ENCODE assay signal across 16 cellular contexts in the genomic region with DNA sequence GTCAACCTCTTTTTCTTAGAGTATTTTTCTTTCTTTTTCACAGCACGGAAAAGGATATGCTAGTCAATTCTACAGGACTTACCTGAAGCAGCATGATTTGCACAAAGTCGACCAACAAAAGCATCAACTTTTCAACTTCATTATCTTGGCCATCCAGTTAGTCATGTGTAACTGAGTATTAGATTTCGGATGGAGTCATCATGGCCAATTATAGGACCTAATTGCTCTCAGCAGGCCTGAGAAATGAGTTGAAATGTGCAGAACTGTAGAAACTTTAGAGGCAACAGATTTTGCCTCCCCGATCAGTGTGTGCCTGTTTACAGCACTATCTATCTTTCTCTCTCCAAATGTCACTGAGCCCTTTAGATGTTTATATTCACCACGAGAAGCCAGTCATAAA. TPM values are rescaled to one million over a fixed set of nuclear protein-coding genes. Genes with fewer than 3 reads are reported as not detected.
"Had no signal": no experiment of that assay in that cellular context is flagged by ENCODE, and none has a peak within 500 bp of the region (broad histone marks: within the 10 kb centered on the region; RNA-seq: fewer than 3 reads in every experiment).

No MANE protein-coding gene starts in this region.

- ATAC-seq: effector memory CD8-positive, alpha-beta T cell; left lobe of liver; upper lobe of right lung had no signal

- H3K36me3 ChIP-seq: breast epithelium, stomach, thoracic aorta, upper lobe of right lung had no signal

- H3K27ac ChIP-seq: breast epithelium, stomach, thoracic aorta, upper lobe of right lung had no signal

- DNase-seq: activated CD4-positive, CD25-positive, alpha-beta regulatory T cell treated with anti-CD3 and anti-CD28 coated beads, Interleukin-2, amount 50 U/mL, for 72 hours; activated naive CD8-positive, alpha-beta T cell treated with anti-CD3 and anti-CD28 coated beads, Interleukin-2, amount 10 ng/mL, durations not matched to agents 7 days and 5 days; cerebellar nuclear complex; effector memory CD8-positive, alpha-beta T cell; islet precursor cell; naive B cell; stimulated activated CD4-positive, alpha-beta T cell treated with anti-CD3 and anti-CD28 coated beads, Interleukin-12 subunit alpha, Interleukin-12 subunit beta, amount 100 ng/mL, for 4 hours; stimulated activated CD4-positive, alpha-beta T cell treated with anti-CD3 and anti-CD28 coated beads, Interleukin-2, amount 100 ng/mL, for 24 hours; stomach; upper lobe of right lung had no signal

- H3K4me1 ChIP-seq: breast epithelium, stomach, upper lobe of right lung had no signal

- H3K9me3 ChIP-seq: ascending aorta, breast epithelium, thoracic aorta, upper lobe of right lung had no signal

- H3K4me3 ChIP-seq: ascending aorta, breast epithelium, stomach, thoracic aorta, upper lobe of right lung had no signal

- H3K27me3 ChIP-seq: ascending aorta, breast epithelium, stomach, upper lobe of right lung had no signal

RNA-seq across cellular contexts. Expression of a gene that starts 41.0 kb away (rescaled TPM):
- total RNA-seq: activated CD8-positive, alpha-beta memory T cell treated with anti-CD3 and anti-CD28 coated beads for 36 hours; activated naive CD8-positive, alpha-beta T cell treated with anti-CD3 and anti-CD28 coated beads, Interleukin-2, amount 10 ng/mL, durations not matched to agents 7 days and 5 days; activated T-helper 1 cell treated with anti-CD3 and anti-CD28 coated beads, Interleukin-12 subunit alpha, Interleukin-12 subunit beta, Interleukin-2, Interleukin-4 antibody, amounts not matched to agents 30 ng/mL and 10 ng/mL and 1 ng/mL, durations not matched to agents 14 hours and 24 hours and 36 hours; left lobe of liver had no signal
